ENCODE assay signal across 1 cellular context in the genomic region with DNA sequence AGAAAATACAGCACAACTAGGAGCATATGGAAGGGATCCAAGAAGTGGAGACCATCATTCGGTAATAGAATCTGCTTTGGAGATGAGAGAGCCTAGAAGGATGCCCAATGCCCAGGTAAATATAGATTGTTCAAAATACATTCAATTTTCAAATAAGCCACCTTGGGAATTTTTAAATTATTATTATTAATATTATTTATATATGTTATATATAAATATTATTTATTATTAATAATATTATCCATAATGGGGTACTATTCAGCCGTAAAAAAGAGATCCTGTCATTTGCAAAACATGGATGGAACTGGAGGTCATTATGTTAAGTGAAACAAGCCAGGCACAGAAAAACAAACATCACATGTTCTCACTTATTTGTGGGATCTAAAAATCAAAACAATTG.
TF ChIP-seq lines count a peak whose summit lies in the region.

No MANE protein-coding gene starts in this region.

TF ChIP-seq in GM23338, 12 proteins besides CTCF, POLR2A, EP300 and RAD21 (continued from another document):
- TF ChIP-seq, protein P1, sequence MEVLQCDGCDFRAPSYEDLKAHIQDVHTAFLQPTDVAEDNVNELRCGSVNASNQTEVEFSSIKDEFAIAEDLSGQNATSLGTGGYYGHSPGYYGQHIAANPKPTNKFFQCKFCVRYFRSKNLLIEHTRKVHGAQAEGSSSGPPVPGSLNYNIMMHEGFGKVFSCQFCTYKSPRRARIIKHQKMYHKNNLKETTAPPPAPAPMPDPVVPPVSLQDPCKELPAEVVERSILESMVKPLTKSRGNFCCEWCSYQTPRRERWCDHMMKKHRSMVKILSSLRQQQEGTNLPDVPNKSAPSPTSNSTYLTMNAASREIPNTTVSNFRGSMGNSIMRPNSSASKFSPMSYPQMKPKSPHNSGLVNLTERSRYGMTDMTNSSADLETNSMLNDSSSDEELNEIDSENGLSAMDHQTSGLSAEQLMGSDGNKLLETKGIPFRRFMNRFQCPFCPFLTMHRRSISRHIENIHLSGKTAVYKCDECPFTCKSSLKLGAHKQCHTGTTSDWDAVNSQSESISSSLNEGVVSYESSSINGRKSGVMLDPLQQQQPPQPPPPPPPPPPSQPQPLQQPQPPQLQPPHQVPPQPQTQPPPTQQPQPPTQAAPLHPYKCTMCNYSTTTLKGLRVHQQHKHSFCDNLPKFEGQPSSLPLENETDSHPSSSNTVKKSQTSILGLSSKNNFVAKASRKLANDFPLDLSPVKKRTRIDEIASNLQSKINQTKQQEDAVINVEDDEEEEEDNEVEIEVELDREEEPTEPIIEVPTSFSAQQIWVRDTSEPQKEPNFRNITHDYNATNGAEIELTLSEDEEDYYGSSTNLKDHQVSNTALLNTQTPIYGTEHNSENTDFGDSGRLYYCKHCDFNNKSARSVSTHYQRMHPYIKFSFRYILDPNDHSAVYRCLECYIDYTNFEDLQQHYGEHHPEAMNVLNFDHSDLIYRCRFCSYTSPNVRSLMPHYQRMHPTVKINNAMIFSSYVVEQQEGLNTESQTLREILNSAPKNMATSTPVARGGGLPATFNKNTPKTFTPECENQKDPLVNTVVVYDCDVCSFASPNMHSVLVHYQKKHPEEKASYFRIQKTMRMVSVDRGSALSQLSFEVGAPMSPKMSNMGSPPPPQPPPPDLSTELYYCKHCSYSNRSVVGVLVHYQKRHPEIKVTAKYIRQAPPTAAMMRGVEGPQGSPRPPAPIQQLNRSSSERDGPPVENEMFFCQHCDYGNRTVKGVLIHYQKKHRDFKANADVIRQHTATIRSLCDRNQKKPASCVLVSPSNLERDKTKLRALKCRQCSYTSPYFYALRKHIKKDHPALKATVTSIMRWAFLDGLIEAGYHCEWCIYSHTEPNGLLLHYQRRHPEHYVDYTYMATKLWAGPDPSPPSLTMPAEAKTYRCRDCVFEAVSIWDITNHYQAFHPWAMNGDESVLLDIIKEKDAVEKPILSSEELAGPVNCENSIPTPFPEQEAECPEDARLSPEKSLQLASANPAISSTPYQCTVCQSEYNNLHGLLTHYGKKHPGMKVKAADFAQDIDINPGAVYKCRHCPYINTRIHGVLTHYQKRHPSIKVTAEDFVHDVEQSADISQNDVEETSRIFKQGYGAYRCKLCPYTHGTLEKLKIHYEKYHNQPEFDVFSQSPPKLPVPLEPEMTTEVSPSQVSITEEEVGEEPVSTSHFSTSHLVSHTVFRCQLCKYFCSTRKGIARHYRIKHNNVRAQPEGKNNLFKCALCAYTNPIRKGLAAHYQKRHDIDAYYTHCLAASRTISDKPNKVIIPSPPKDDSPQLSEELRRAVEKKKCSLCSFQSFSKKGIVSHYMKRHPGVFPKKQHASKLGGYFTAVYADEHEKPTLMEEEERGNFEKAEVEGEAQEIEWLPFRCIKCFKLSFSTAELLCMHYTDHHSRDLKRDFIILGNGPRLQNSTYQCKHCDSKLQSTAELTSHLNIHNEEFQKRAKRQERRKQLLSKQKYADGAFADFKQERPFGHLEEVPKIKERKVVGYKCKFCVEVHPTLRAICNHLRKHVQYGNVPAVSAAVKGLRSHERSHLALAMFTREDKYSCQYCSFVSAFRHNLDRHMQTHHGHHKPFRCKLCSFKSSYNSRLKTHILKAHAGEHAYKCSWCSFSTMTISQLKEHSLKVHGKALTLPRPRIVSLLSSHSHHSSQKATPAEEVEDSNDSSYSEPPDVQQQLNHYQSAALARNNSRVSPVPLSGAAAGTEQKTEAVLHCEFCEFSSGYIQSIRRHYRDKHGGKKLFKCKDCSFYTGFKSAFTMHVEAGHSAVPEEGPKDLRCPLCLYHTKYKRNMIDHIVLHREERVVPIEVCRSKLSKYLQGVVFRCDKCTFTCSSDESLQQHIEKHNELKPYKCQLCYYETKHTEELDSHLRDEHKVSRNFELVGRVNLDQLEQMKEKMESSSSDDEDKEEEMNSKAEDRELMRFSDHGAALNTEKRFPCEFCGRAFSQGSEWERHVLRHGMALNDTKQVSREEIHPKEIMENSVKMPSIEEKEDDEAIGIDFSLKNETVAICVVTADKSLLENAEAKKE (CRISPR knock-in tag; IDR thresholded peaks at IDR 0.05): no peak
- no peak for TF ChIP-seq CREB1 (CRISPR knock-in tag; IDR thresholded peaks at IDR 0.05; ENCODE audit: low read depth)
- no peak for TF ChIP-seq JUNB (IDR thresholded peaks at IDR 0.05; ENCODE audit: unreplicated experiment)
- TF ChIP-seq, protein P2, sequence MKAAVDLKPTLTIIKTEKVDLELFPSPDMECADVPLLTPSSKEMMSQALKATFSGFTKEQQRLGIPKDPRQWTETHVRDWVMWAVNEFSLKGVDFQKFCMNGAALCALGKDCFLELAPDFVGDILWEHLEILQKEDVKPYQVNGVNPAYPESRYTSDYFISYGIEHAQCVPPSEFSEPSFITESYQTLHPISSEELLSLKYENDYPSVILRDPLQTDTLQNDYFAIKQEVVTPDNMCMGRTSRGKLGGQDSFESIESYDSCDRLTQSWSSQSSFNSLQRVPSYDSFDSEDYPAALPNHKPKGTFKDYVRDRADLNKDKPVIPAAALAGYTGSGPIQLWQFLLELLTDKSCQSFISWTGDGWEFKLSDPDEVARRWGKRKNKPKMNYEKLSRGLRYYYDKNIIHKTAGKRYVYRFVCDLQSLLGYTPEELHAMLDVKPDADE (IDR thresholded peaks at IDR 0.05): no peak
- TF ChIP-seq NANOG (IDR thresholded peaks at IDR 0.05; ENCODE audit: borderline replicate concordance): no peak
- no peak for TF ChIP-seq EZH2phosphoT487 (IDR thresholded peaks at IDR 0.05; ENCODE audit: unreplicated experiment)
- TF ChIP-seq, protein P3, sequence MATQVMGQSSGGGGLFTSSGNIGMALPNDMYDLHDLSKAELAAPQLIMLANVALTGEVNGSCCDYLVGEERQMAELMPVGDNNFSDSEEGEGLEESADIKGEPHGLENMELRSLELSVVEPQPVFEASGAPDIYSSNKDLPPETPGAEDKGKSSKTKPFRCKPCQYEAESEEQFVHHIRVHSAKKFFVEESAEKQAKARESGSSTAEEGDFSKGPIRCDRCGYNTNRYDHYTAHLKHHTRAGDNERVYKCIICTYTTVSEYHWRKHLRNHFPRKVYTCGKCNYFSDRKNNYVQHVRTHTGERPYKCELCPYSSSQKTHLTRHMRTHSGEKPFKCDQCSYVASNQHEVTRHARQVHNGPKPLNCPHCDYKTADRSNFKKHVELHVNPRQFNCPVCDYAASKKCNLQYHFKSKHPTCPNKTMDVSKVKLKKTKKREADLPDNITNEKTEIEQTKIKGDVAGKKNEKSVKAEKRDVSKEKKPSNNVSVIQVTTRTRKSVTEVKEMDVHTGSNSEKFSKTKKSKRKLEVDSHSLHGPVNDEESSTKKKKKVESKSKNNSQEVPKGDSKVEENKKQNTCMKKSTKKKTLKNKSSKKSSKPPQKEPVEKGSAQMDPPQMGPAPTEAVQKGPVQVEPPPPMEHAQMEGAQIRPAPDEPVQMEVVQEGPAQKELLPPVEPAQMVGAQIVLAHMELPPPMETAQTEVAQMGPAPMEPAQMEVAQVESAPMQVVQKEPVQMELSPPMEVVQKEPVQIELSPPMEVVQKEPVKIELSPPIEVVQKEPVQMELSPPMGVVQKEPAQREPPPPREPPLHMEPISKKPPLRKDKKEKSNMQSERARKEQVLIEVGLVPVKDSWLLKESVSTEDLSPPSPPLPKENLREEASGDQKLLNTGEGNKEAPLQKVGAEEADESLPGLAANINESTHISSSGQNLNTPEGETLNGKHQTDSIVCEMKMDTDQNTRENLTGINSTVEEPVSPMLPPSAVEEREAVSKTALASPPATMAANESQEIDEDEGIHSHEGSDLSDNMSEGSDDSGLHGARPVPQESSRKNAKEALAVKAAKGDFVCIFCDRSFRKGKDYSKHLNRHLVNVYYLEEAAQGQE (IDR thresholded peaks at IDR 0.05; ENCODE audit: unreplicated experiment): no peak
